In genomic region chr13:23375007-23375971, GRCh38 we compare ENCODE assay signal across 1 cellular context.
A peak's percentile ranks its signal among the peaks of the same experiment; 100 is the strongest.
TF ChIP-seq lines count a peak whose summit lies in the region.

No MANE protein-coding gene starts in this region.

TF ChIP-seq in HEK293, 187 proteins besides CTCF, POLR2A, EP300 and RAD21 (continued from another document and continues in another):
- no peak for TF ChIP-seq ZBTB11 (tag by site-specific recombination; conservative IDR thresholded peaks at IDR 0.05; ENCODE audit: low read depth)
- no peak for TF ChIP-seq MEIS1 (CRISPR knock-in tag; IDR thresholded peaks at IDR 0.05; ENCODE audit: borderline replicate concordance)
- no peak for TF ChIP-seq ZNF146 (tag by site-specific recombination; IDR thresholded peaks at IDR 0.05)
- TF ChIP-seq ZNF449 (tag by site-specific recombination; IDR thresholded peaks at IDR 0.05) = 0 out of 2 replicates have a peak, but pooled peaks have one; percentile 29
- no peak for TF ChIP-seq ZNF16 (tag by site-specific recombination; IDR thresholded peaks at IDR 0.05; ENCODE audit: low read depth)
- TF ChIP-seq ZNF148 (tag by site-specific recombination; IDR thresholded peaks at IDR 0.05; ENCODE audit: borderline replicate concordance) = no peak
- TF ChIP-seq ZNF223 (tag by site-specific recombination; IDR thresholded peaks at IDR 0.05) = no peak
- TF ChIP-seq ZBTB49 (tag by site-specific recombination; IDR thresholded peaks at IDR 0.05; ENCODE audit: low read depth) = no peak
- TF ChIP-seq KLF9 (tag by site-specific recombination; IDR thresholded peaks at IDR 0.05; ENCODE audit: low read depth) = peak; percentile 41; the same call in 1 of the 2 replicates
- TF ChIP-seq ZNF24 (tag by site-specific recombination; IDR thresholded peaks at IDR 0.05) = no peak
- TF ChIP-seq ZNF549 (tag by site-specific recombination; IDR thresholded peaks at IDR 0.05) = 0 out of 2 replicates have a peak, but pooled peaks have one; percentile 8
- TF ChIP-seq ZNF391 (tag by site-specific recombination; IDR thresholded peaks at IDR 0.05; ENCODE audit: borderline replicate concordance, low read depth) = no peak
- TF ChIP-seq ZNF112 (tag by site-specific recombination; IDR thresholded peaks at IDR 0.05) = no peak
- TF ChIP-seq ZNF571 (tag by site-specific recombination; IDR thresholded peaks at IDR 0.05) = no peak
- 0 out of 2 replicates have a peak, but pooled peaks have one; percentile 59 for TF ChIP-seq KLF10 (tag by site-specific recombination; IDR thresholded peaks at IDR 0.05)
- TF ChIP-seq ZNF202 (tag by site-specific recombination; IDR thresholded peaks at IDR 0.05; ENCODE audit: borderline replicate concordance) = no peak
- no peak for TF ChIP-seq ZBTB20 (tag by site-specific recombination; IDR thresholded peaks at IDR 0.05)
- TF ChIP-seq ZBTB8A (tag by site-specific recombination; IDR thresholded peaks at IDR 0.05) = peak; percentile 93
- no peak for TF ChIP-seq INSM2 (tag by site-specific recombination; IDR thresholded peaks at IDR 0.05)
- TF ChIP-seq ZNF324 (tag by site-specific recombination; IDR thresholded peaks at IDR 0.05) = no peak
- 0 out of 2 replicates have a peak, but pooled peaks have one; percentile 11 for TF ChIP-seq ZSCAN30 (tag by site-specific recombination; IDR thresholded peaks at IDR 0.05)
- no peak for TF ChIP-seq ZNF140 (tag by site-specific recombination; IDR thresholded peaks at IDR 0.05)
- TF ChIP-seq IKZF3 (tag by site-specific recombination; IDR thresholded peaks at IDR 0.05) = 0 out of 2 replicates have a peak, but pooled peaks have one; percentile 35
- peak; percentile 48 for TF ChIP-seq SP2 (tag by site-specific recombination; IDR thresholded peaks at IDR 0.05)
- no peak for TF ChIP-seq ZNF623 (tag by site-specific recombination; IDR thresholded peaks at IDR 0.05)
- TF ChIP-seq ZNF830 (tag by site-specific recombination; IDR thresholded peaks at IDR 0.05; ENCODE audit: low read depth) = no peak
- no peak for TF ChIP-seq ZNF664 (tag by site-specific recombination; IDR thresholded peaks at IDR 0.05)
- TF ChIP-seq GLI4 (tag by site-specific recombination; IDR thresholded peaks at IDR 0.05) = no peak
- TF ChIP-seq ZNF157 (tag by site-specific recombination; IDR thresholded peaks at IDR 0.05) = no peak
- TF ChIP-seq ZNF214 (tag by site-specific recombination; IDR thresholded peaks at IDR 0.05; ENCODE audit: borderline replicate concordance) = no peak
- peak; percentile 63 for TF ChIP-seq SP3 (tag by site-specific recombination; IDR thresholded peaks at IDR 0.05)
- TF ChIP-seq ZNF513 (tag by site-specific recombination; IDR thresholded peaks at IDR 0.05) = no peak
- no peak for TF ChIP-seq ZNF133 (tag by site-specific recombination; IDR thresholded peaks at IDR 0.05)
- no peak for TF ChIP-seq ZNF155 (tag by site-specific recombination; IDR thresholded peaks at IDR 0.05)
- TF ChIP-seq ZNF248 (tag by site-specific recombination; IDR thresholded peaks at IDR 0.05) = no peak
- TF ChIP-seq ZBTB6 (tag by site-specific recombination; IDR thresholded peaks at IDR 0.05) = no peak
- no peak for TF ChIP-seq ATF2 (tag by site-specific recombination; IDR thresholded peaks at IDR 0.05; ENCODE audit: low read depth)
- TF ChIP-seq GFI1B (tag by site-specific recombination; IDR thresholded peaks at IDR 0.05) = no peak
- TF ChIP-seq ZNF335 (tag by site-specific recombination; conservative IDR thresholded peaks at IDR 0.05) = no peak; the same call in 1 of the 2 replicates
- no peak for TF ChIP-seq ZSCAN4 (tag by site-specific recombination; IDR thresholded peaks at IDR 0.05)
- no peak for TF ChIP-seq ZNF292 (tag by site-specific recombination; IDR thresholded peaks at IDR 0.05; ENCODE audit: borderline replicate concordance, low read depth)
- TF ChIP-seq ZNF548 (tag by site-specific recombination; IDR thresholded peaks at IDR 0.05) = no peak
- peak; percentile 73 for TF ChIP-seq ZNF692 (tag by site-specific recombination; IDR thresholded peaks at IDR 0.05)
- TF ChIP-seq ZNF561 (tag by site-specific recombination; IDR thresholded peaks at IDR 0.05; ENCODE audit: borderline replicate concordance) = 0 out of 2 replicates have a peak, but pooled peaks have one; percentile 53
- peak; percentile 87 for TF ChIP-seq SCRT2 (tag by site-specific recombination; IDR thresholded peaks at IDR 0.05)
- peak; percentile 76 for TF ChIP-seq ZFHX2 (tag by site-specific recombination; conservative IDR thresholded peaks at IDR 0.05)
- TF ChIP-seq ZBTB1 (tag by site-specific recombination; IDR thresholded peaks at IDR 0.05) = no peak
- TF ChIP-seq ZFP69B (tag by site-specific recombination; IDR thresholded peaks at IDR 0.05) = peak; percentile 56
